ENCODE assay signal across 7 cellular contexts in the genomic region with DNA sequence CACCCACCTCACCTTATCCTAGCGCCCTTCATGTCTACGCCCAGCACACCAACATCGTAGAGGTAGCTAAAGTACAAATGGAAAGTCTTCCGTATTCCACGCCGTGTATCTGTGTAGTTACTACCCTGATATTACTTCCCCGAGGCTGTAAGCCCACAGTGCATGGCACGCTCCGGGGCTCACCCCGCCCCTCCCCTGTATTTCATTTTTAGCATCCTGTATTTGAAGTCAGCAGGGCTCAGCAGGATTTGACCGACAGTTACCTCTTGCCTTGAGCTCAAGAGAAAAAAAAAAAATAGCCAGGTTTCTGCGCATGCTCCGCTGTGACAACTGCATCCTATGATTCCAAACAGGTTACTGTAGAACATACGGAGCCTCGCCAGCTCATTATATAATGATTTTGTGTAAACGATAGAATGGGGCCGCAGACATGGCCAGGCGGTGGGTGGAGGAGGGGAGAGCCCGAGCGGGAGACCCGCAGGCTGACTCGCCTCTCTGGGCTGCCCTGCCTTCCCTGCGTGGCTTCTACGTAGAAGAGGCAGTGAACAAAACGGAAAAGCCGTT. TPM values are rescaled to one million over a fixed set of nuclear protein-coding genes. Genes with fewer than 3 reads are reported as not detected.
DNase-seq lines count a peak whose midpoint lies in the region; ATAC-seq, FAIRE-seq and TF ChIP-seq lines count a peak whose summit lies in the region.

No MANE protein-coding gene starts in this region.

- ATAC-seq in HG03469 (IDR thresholded peaks at IDR 0.05; ENCODE audit: unreplicated experiment): no peak

- peaks cover 14% of the 10 kb centered on the region for H3K4me1 ChIP-seq in hepatocyte (ENCODE audit: insufficient read depth)

- H3K27ac ChIP-seq in hepatocyte: peak overlapping the region; percentile 26

- 5% methylated on average over 26 of the region's 26 CpGs for WGBS in hepatocyte (ENCODE audit: low lambda C conversion rate, missing lambda C conversion rate)

- TF ChIP-seq CTCF in hepatocyte (IDR thresholded peaks at IDR 0.05; ENCODE audit: poor library complexity): no peak

- H2AFZ ChIP-seq in hepatocyte: peak overlapping the region; percentile 56

- DNase-seq in GM18507 (ENCODE audit: extremely low spot score, insufficient read length, low read depth) (no peak), MG63 (no peak), SW 1271 (lab: John Stamatoyannopoulos, UW) (peak; percentile 22 to 23), astrocyte of the hippocampus (ENCODE audit: low read depth, low spot score) (peak; percentile 76), hepatocyte (ENCODE audit: low spot score) (peak; percentile 92), posterior vena cava (ENCODE audit: low spot score) (peak; percentile 82)

- intact Hi-C loops in posterior vena cava (cut with DNase I): no loop called here

- H3K9me3 ChIP-seq in MG63 (no peaks in the 10 kb centered on the region), hepatocyte (ENCODE audit: low read depth) (no peaks in the 10 kb centered on the region)

- H3K27me3 ChIP-seq in MG63: peaks cover 15% of the 10 kb centered on the region
- H3K27me3 ChIP-seq in hepatocyte: peaks cover 15% of the 10 kb centered on the region

- H3K9me2 ChIP-seq in hepatocyte (replicated peaks; ENCODE audit: insufficient read depth): no peaks in the 10 kb centered on the region

- no peaks in the 10 kb centered on the region for H4K20me1 ChIP-seq in hepatocyte (ENCODE audit: insufficient read depth, poor library complexity, severe bottlenecking)

- peak overlapping the region; percentile 98 for H3K4me2 ChIP-seq in hepatocyte

- FAIRE-seq in GM18507 (lab: Jason Lieb, UNC): peak; percentile 79

- peak overlapping the region; percentile 45 for H3K4me3 ChIP-seq in MG63
- H3K4me3 ChIP-seq in hepatocyte: peak overlapping the region; percentile 22

- H3K36me3 ChIP-seq in MG63 (no peaks in the 10 kb centered on the region), hepatocyte (replicated peaks; ENCODE audit: insufficient read depth, low read depth) (no peaks in the 10 kb centered on the region)

- H3K79me2 ChIP-seq in hepatocyte: no peaks in the 10 kb centered on the region

RNA-seq across cellular contexts. Expression of a gene that starts 1.3 kb away (rescaled TPM):
- total RNA-seq in MG63 (2014; rRNA removed; shearing (Covaris generic); ENCODE audit: low replicate concordance): 0.82 and 1.9 TPM in 2 replicates
- 7.2 and 10.7 TPM in 2 replicates for total RNA-seq in hepatocyte
- polyA plus RNA-seq in hepatocyte: 8.4 and 14.0 TPM in 2 replicates
- total RNA-seq in posterior vena cava: 10 to 100 TPM; 11.8 to 12.4 TPM

Comparison
In these comparisons a context has a peak if more than half of its experiments do, and no peak if none do; other contexts are left out.
1. DNase-seq: peak in SW 1271 (2 of 2), astrocyte of the hippocampus (single experiment), hepatocyte (single experiment) and posterior vena cava (single experiment); none in GM18507 (single experiment) and MG63 (single experiment).